Comparison of ENCODE assay signal across 20 cellular contexts in the genomic region with DNA sequence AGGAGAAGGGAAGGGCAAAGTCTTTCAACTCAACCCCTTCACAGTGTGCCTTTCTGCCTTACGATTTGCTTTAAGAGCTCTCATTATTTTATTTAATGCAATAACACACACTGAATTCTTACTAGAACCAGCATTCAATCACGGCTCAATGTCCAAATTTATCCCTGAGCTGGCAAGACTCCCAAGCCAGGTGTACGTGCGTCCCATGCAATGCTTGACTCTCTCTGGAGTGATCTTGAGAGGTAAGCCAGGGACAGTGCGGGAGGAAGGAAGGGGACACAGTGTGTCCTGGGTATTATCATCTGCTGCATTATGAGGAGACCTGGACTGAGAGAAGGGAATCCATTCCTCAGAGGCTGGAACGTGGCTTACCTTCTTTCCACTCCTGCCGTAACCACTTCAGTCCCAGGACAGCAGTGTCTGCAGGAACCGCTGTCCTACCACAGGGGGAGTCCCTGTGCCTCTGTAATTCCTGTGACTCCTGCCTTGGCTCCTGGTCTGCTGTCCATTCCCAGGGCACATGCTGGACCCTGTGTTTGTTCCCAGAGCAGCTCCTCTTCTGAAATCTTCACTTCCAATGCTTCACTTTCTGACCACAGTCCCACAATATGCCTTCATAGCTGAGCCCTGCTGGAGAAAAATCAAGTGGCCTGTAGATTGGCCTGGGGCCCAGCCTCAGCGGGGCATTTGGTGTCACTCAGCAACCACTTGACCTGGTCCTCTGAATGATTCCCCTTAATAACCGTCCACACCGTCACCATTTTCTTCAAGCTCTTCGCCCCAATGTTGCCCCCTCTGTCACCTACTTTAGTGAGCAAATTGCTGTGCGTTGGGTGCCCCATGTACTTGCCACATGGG. TPM values are rescaled to one million over a fixed set of nuclear protein-coding genes. Genes with fewer than 3 reads are reported as not detected.
DNase-seq lines count a peak whose midpoint lies in the region; ATAC-seq, FAIRE-seq and TF ChIP-seq lines count a peak whose summit lies in the region.
"Had no signal": no experiment of that assay in that cellular context is flagged by ENCODE, and none has a peak within 500 bp of the region (broad histone marks: within the 10 kb centered on the region; RNA-seq: fewer than 3 reads in every experiment).

No MANE protein-coding gene starts in this region.

- TF ChIP-seq CTCF in H1 (IDR thresholded peaks at IDR 0.05; ENCODE audit: control extremely low read depth in 1 of 3, insufficient read depth in 1 of 3, low read depth in 1 of 3, low read length in 3 of 3) = peak; percentile 51 to 76 (median 76)

- CTCF ChIA-PET in H1 (lab: Charles Lee; ENCODE audit: partially characterized antibody) = interaction anchor here (0.6 to 3.7 kb wide), 36 partner anchors 11 to 116 kb away, joined by 3 to 37 read pairs (median 4); a partner anchor contains a TSS

- H2BK20ac ChIP-seq in H1 (ENCODE audit: low read length) = peak overlapping the region; percentile 27

- H3K36me3 ChIP-seq in H1 (ENCODE audit: control insufficient read depth in 2 of 4, insufficient read depth in 4 of 4, low read length in 3 of 4) = no peaks in the 10 kb centered on the region
- H3K36me3 ChIP-seq: gastroesophageal sphincter, vagina had no signal

- no peak for TF ChIP-seq POLR2A in H1 (IDR thresholded peaks at IDR 0.05; ENCODE audit: control extremely low read depth in 1 of 2, low read depth in 2 of 2, low read length in 2 of 2)

- H3K27me3 ChIP-seq in H1 (replicated peaks in 1 of 4; ENCODE audit: control insufficient read depth in 3 of 4, extremely low read depth in 1 of 4, insufficient read depth in 3 of 4, low read length in 3 of 4) = peaks cover 0 to 3% (median 0%) of the 10 kb centered on the region in 4 experiments; a peak in 2 of 7 replicates
- H3K27me3 ChIP-seq: vagina had no signal

- FAIRE-seq in H1 (lab: Jason Lieb, UNC) = no peak
- FAIRE-seq: endothelial cell of umbilical vein, GM12878 had no signal

- peak overlapping the region; percentile 54; the same call in 1 of the 2 replicates for H2BK5ac ChIP-seq in H1 (ENCODE audit: low read depth, low read length)

- H3K9me3 ChIP-seq in H1 (ENCODE audit: insufficient read depth in 2 of 2, low read depth in 1 of 2, low read length in 1 of 2) = no peaks in the 10 kb centered on the region
- H3K9me3 ChIP-seq: gastroesophageal sphincter, vagina had no signal

- no peak for ATAC-seq in HG03520 (IDR thresholded peaks at IDR 0.05; ENCODE audit: unreplicated experiment)
- ATAC-seq: activated naive CD4-positive, alpha-beta T cell treated with anti-CD3 and anti-CD28 coated beads, Interleukin-2, amount 50 U/mL, for 72 hours; gastroesophageal sphincter; GM12878; left lobe of liver; SK-N-SH treated with all-trans-retinoic acid at 6 μM for 48 hours had no signal

- no peak overlapping the region for H3K27ac ChIP-seq in H1 (ENCODE audit: low read depth, low read length)
- H3K27ac ChIP-seq: gastroesophageal sphincter, vagina, VCaP had no signal

- H2BK12ac ChIP-seq in H1 (ENCODE audit: low read depth, low read length) = peak overlapping the region; percentile 35; the same call in 1 of the 2 replicates

- no peak overlapping the region for H4K8ac ChIP-seq in H1 (ENCODE audit: extremely low read depth, insufficient read depth, low read length)

- POLR2A ChIA-PET in H1 (lab: Charles Lee; ENCODE audit: partially characterized antibody) = interaction anchor here (0.6 to 2.4 kb wide), 7 partner anchors 10 to 217 kb away, joined by 3 to 8 read pairs (median 3); a partner anchor contains a TSS

- H3K56ac ChIP-seq in H1 (replicated peaks; ENCODE audit: insufficient read length, low read depth, low read length) = no peak overlapping the region

- H3K23ac ChIP-seq in H1 (ENCODE audit: insufficient read length) = no peak overlapping the region

- no peaks in the 10 kb centered on the region for H3K79me1 ChIP-seq in H1 (ENCODE audit: low read depth, low read length)

- H2AK5ac ChIP-seq in H1 (ENCODE audit: low read depth, low read length) = no peak overlapping the region

- no peak overlapping the region for H3K9ac ChIP-seq in H1 (replicated peaks in 1 of 4; ENCODE audit: extremely low read depth in 1 of 4, low read depth in 3 of 4, low read length in 3 of 4)

- no peaks in the 10 kb centered on the region for H3K23me2 ChIP-seq in H1 (ENCODE audit: low read depth, low read length)

- no peak overlapping the region for H3K14ac ChIP-seq in H1 (ENCODE audit: insufficient read length)

- H3K4me3 ChIP-seq in H1 (ENCODE audit: extremely low read depth in 1 of 4, insufficient read depth in 2 of 4, low read depth in 3 of 4, low read length in 4 of 4) = peak overlapping the region in 3 of 4 experiments; percentile 26 to 30 (median 30); a peak in 4 of 8 replicates
- H3K4me3 ChIP-seq: gastroesophageal sphincter, GM12878, vagina had no signal

- 77% methylated on average over 13 of the region's 13 CpGs; no CpG with 5 or more reads in 1 of the 2 experiments for WGBS in H1 (ENCODE audit: extremely low coverage in 1 of 2, insufficient coverage in 1 of 2, insufficient read length in 1 of 2, insufficient replicate concordance in 2 of 2, low coverage in 1 of 2, low lambda C conversion rate in 2 of 2, missing lambda C conversion rate in 1 of 2), 2 experiments

- peak overlapping the region; percentile 45 to 59 for H3K4me2 ChIP-seq in H1 (ENCODE audit: insufficient read depth in 1 of 2, low read depth in 2 of 2, low read length in 2 of 2)

- no peak overlapping the region for H2BK120ac ChIP-seq in H1 (replicated peaks; ENCODE audit: low read depth, low read length)

- H4K91ac ChIP-seq in H1 (replicated peaks; ENCODE audit: insufficient read length, low read length) = no peak overlapping the region

- H2AFZ ChIP-seq in H1 (ENCODE audit: low read length) = 0 out of 2 replicates have a peak overlapping the region, but pooled peaks have one; percentile 8

- DNase-seq in ELF-1 (ENCODE audit: low read depth, low spot score) (peak; percentile 43), NCI-H146 treated with DMSO at 0.1 percent for 48 hours (lab: John Stamatoyannopoulos, UW; ENCODE audit: unreplicated experiment) (peak; percentile 67), H1 (ENCODE audit: low read depth in 1 of 2, low spot score in 2 of 2) (no peak), myocyte (ENCODE audit: low read depth) (peak; percentile 36), hepatic stellate cell (ENCODE audit: low spot score) (no peak)
- no peak for DNase-seq in activated CD4-positive, CD25-positive, alpha-beta regulatory T cell (lab: John Stamatoyannopoulos, UW)
- DNase-seq in stimulated activated CD4-positive, alpha-beta T cell treated with anti-CD3 and anti-CD28 coated beads, Interleukin-2, amount 100 ng/mL, for 24 hours = no peak
- DNase-seq: activated CD8-positive, alpha-beta memory T cell treated with anti-CD3 and anti-CD28 coated beads, Interleukin-2, amount 50 U/mL, for 4 hours; KG1; stimulated activated CD4-positive, alpha-beta T cell treated with anti-CD3 and anti-CD28 coated beads, Interleukin-4, amount 100 ng/mL, for 1 hour had no signal

- peaks cover 6 to 22% (median 9%) of the 10 kb centered on the region in 4 experiments for H3K4me1 ChIP-seq in H1 (replicated peaks in 1 of 4; ENCODE audit: control insufficient read depth in 3 of 4, insufficient read depth in 4 of 4, low read length in 3 of 4)
- H3K4me1 ChIP-seq: gastroesophageal sphincter, vagina had no signal

- TF ChIP-seq RAD21 in H1 (IDR thresholded peaks at IDR 0.05 in 1 of 2, conservative IDR thresholded peaks at IDR 0.05 in 1 of 2; ENCODE audit: low read depth in 2 of 2, low read length in 2 of 2) = peak; percentile 39 to 65; a peak in 3 of 4 replicates

- H2BK15ac ChIP-seq in H1 (ENCODE audit: low read length) = peak overlapping the region; percentile 23

- no peak overlapping the region for H3K4ac ChIP-seq in H1 (replicated peaks; ENCODE audit: insufficient read length, low read depth, low read length)

- H3K79me2 ChIP-seq in H1 (ENCODE audit: control insufficient read depth in 1 of 2, insufficient read depth in 2 of 2, low read length in 2 of 2) = no peaks in the 10 kb centered on the region

- no peak overlapping the region for H3K18ac ChIP-seq in H1 (ENCODE audit: extremely low read depth, low read length)

- TF ChIP-seq EP300 in H1 (IDR thresholded peaks at IDR 0.05; ENCODE audit: borderline replicate concordance in 1 of 2, low read depth in 2 of 2, low read length in 2 of 2) = no peak

- no peaks in the 10 kb centered on the region for H4K20me1 ChIP-seq in H1 (replicated peaks in 1 of 2; ENCODE audit: control insufficient read depth in 1 of 2, insufficient read depth in 2 of 2, low read length in 2 of 2)

- H4K5ac ChIP-seq in H1 (ENCODE audit: insufficient read length, low read depth, low read length) = no peak overlapping the region

TF ChIP-seq in H1, 55 proteins besides CTCF, POLR2A, EP300 and RAD21 (continues in another document):
- TF ChIP-seq, protein P1, sequence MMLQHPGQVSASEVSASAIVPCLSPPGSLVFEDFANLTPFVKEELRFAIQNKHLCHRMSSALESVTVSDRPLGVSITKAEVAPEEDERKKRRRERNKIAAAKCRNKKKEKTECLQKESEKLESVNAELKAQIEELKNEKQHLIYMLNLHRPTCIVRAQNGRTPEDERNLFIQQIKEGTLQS (IDR thresholded peaks at IDR 0.05; ENCODE audit: insufficient read depth, low read depth, low read length) = no peak
- TF ChIP-seq EZH2 (IDR thresholded peaks at IDR 0.05; ENCODE audit: low read depth, low read length, severe bottlenecking) (no peak), SUZ12 (IDR thresholded peaks at IDR 0.05; ENCODE audit: low read length) (no peak), SP4 (IDR thresholded peaks at IDR 0.05; ENCODE audit: low read length) (no peak), TBP (IDR thresholded peaks at IDR 0.05; ENCODE audit: low read depth, low read length) (no peak)
- TF ChIP-seq, protein P2, sequence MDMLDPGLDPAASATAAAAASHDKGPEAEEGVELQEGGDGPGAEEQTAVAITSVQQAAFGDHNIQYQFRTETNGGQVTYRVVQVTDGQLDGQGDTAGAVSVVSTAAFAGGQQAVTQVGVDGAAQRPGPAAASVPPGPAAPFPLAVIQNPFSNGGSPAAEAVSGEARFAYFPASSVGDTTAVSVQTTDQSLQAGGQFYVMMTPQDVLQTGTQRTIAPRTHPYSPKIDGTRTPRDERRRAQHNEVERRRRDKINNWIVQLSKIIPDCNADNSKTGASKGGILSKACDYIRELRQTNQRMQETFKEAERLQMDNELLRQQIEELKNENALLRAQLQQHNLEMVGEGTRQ (IDR thresholded peaks at IDR 0.05; ENCODE audit: low read length) = no peak

RNA-seq across cellular contexts. Expression of a gene that starts 28.6 kb away (rescaled TPM):
- 1.2 and 1.3 TPM in 2 replicates for total RNA-seq in H1 (2021; fragmentation: NEBNext Ultra II Directional; extraction: Animal tissue kit (Norgen Biotek cat#: 25700))
- polyA plus RNA-seq in H1 (2011; rRNA removed) = 0.76 and 0.85 TPM in 2 replicates
- 1.1 TPM for polyA plus RNA-seq in H1 (2011; cell fraction: cytosol; rRNA removed)
- polyA plus RNA-seq in H1 (2011; cell fraction: nucleus; rRNA removed) = 3.4 TPM
- polyA plus RNA-seq in H1 (2012, experiment 1 of 2) = 0.66 to 0.97 TPM (median 0.83 TPM) in 4 replicates
- 0.45 TPM for polyA plus RNA-seq in H1 (2012, experiment 2 of 2)
- polyA plus RNA-seq in H1 (2013, experiment 1 of 2) = 0.55 TPM
- polyA plus RNA-seq in H1 (2013, experiment 2 of 2) = 0.53 TPM
- 0.61 and 0.66 TPM in 2 replicates for polyA minus RNA-seq in H1 (2011; rRNA and poly(A)+ RNA removed)
- 0.15 TPM for polyA minus RNA-seq in H1 (2011; cell fraction: cytosol; rRNA and poly(A)+ RNA removed)
- 1.00 TPM for polyA minus RNA-seq in H1 (2011; cell fraction: nucleus; rRNA and poly(A)+ RNA removed)
- 0.16 and 0.52 TPM in 2 replicates for total RNA-seq in myocyte
- polyA plus RNA-seq in myocyte (2012) = 0.67 TPM
- total RNA-seq: activated naive CD4-positive, alpha-beta T cell treated with anti-CD3 and anti-CD28 coated beads, Interleukin-2, amount 50 U/mL, for 72 hours; endothelial cell of umbilical vein; natural killer cell treated with Interleukin-12 subunit alpha and Interleukin-12 subunit beta and Interleukin-15 and Interleukin-18, amount 100 ng/mL, for 72 hours had no signal
- polyA plus RNA-seq: endothelial cell of umbilical vein had no signal

Comparison
In these comparisons a context has a peak if more than half of its experiments do, and no peak if none do; other contexts are left out.
1. DNase-seq: peak in ELF-1 (single experiment), NCI-H146 treated with DMSO at 0.1 percent for 48 hours (single experiment) and myocyte (single experiment); none in H1 (0 of 2), activated CD4-positive, CD25-positive, alpha-beta regulatory T cell (0 of 4), stimulated activated CD4-positive, alpha-beta T cell treated with anti-CD3 and anti-CD28 coated beads, Interleukin-2, amount 100 ng/mL, for 24 hours (0 of 2) and hepatic stellate cell (single experiment).